In genomic region chr1:68558321-68559026, GRCh38 we compare ENCODE assay signal across 33 cellular contexts.
DNase-seq lines count a peak whose midpoint lies in the region; ATAC-seq, FAIRE-seq and TF ChIP-seq lines count a peak whose summit lies in the region.
"Had no signal": no experiment of that assay in that cellular context is flagged by ENCODE, and none has a peak within 500 bp of the region (broad histone marks: within the 10 kb centered on the region; RNA-seq: fewer than 3 reads in every experiment).

No MANE protein-coding gene starts in this region.

- intact Hi-C loops in activated CD4-positive, alpha-beta memory T cell treated with anti-CD3 and anti-CD28 coated beads for 36 hours (cut with micrococcal nuclease) = no loop called here

- peak; percentile 32 for DNase-seq in ELR (ENCODE audit: low read depth)
- peak; percentile 9 for DNase-seq in RWPE1 (ENCODE audit: low spot score)
- DNase-seq in GM12891 (ENCODE audit: insufficient read length, low spot score) = no peak
- DNase-seq in activated CD4-positive, alpha-beta memory T cell treated with anti-CD3 and anti-CD28 coated beads for 36 hours = no peak
- DNase-seq in activated naive CD4-positive, alpha-beta T cell treated with anti-CD3 and anti-CD28 coated beads, Interleukin-2, amount 10 ng/mL, durations not matched to agents 7 days and 5 days = no peak
- DNase-seq: activated CD4-positive, alpha-beta T cell treated with anti-CD3 and anti-CD28 coated beads for 1 hour; activated CD8-positive, alpha-beta T cell treated with anti-CD3 and anti-CD28 coated beads for 36 hours; activated naive CD8-positive, alpha-beta T cell treated with anti-CD3 and anti-CD28 coated beads, Interleukin-2, amount 10 ng/mL, durations not matched to agents 7 days and 5 days; activated T-cell treated with anti-CD3 and anti-CD28 coated beads for 4 hours; caudate nucleus; cortex of kidney; effector memory CD8-positive, alpha-beta T cell; foreskin melanocyte; GM23248; Kasumi-1; lower lobe of right lung; MV-4-11; natural killer cell; NCI-H146; NCI-H526 treated with DMSO at 0.1 percent for 48 hours; occipital lobe; psoas muscle; RPMI8226; stimulated activated naive CD4-positive, alpha-beta T cell had no signal

- CTCF ChIA-PET in RWPE1 (lab: Yijun Ruan, JAX) = no interaction called here
- CTCF ChIA-PET in activated CD4-positive, alpha-beta memory T cell treated with anti-CD3 and anti-CD28 coated beads for 36 hours (lab: Charles Lee) = no interaction called here
- CTCF ChIA-PET in activated naive CD4-positive, alpha-beta T cell treated with anti-CD3 and anti-CD28 coated beads, Interleukin-2, amount 10 ng/mL, durations not matched to agents 7 days and 5 days (lab: Charles Lee) = no interaction called here

- H3K27ac Mint-ChIP-seq in activated CD4-positive, alpha-beta memory T cell treated with anti-CD3 and anti-CD28 coated beads for 36 hours = no peak overlapping the region
- no peak overlapping the region for H3K27ac Mint-ChIP-seq in activated naive CD4-positive, alpha-beta T cell treated with anti-CD3 and anti-CD28 coated beads, Interleukin-2, amount 10 ng/mL, durations not matched to agents 7 days and 5 days
- H3K27ac Mint-ChIP-seq: activated CD8-positive, alpha-beta T cell treated with anti-CD3 and anti-CD28 coated beads for 36 hours; activated naive CD8-positive, alpha-beta T cell treated with anti-CD3 and anti-CD28 coated beads, Interleukin-2, amount 10 ng/mL, durations not matched to agents 7 days and 5 days; effector memory CD8-positive, alpha-beta T cell; natural killer cell had no signal

- TF ChIP-seq CTCF in RWPE1 (conservative IDR thresholded peaks at IDR 0.05; ENCODE audit: low read depth) = no peak

- POLR2A ChIA-PET in RWPE1 (lab: Yijun Ruan, JAX; ENCODE audit: low non-redundant PET) = no interaction called here
- POLR2A ChIA-PET in activated CD4-positive, alpha-beta memory T cell treated with anti-CD3 and anti-CD28 coated beads for 36 hours (lab: Charles Lee) = no interaction called here

- ATAC-seq in GM19035 (IDR thresholded peaks at IDR 0.05; ENCODE audit: unreplicated experiment) (peak; percentile 76), HG03342 (IDR thresholded peaks at IDR 0.05; ENCODE audit: unreplicated experiment) (peak; percentile 58), HG02763 (IDR thresholded peaks at IDR 0.05; ENCODE audit: unreplicated experiment) (no peak)
- ATAC-seq: activated CD8-positive, alpha-beta T cell treated with anti-CD3 and anti-CD28 coated beads for 36 hours; effector memory CD8-positive, alpha-beta T cell; HepG2; lower lobe of right lung; natural killer cell; psoas muscle had no signal

- peaks cover 14% of the 10 kb centered on the region for H3K9me3 Mint-ChIP-seq in activated CD4-positive, alpha-beta memory T cell treated with anti-CD3 and anti-CD28 coated beads for 36 hours
- peaks cover 3% of the 10 kb centered on the region for H3K9me3 Mint-ChIP-seq in activated naive CD4-positive, alpha-beta T cell treated with anti-CD3 and anti-CD28 coated beads, Interleukin-2, amount 10 ng/mL, durations not matched to agents 7 days and 5 days

- no peaks in the 10 kb centered on the region for H3K36me3 Mint-ChIP-seq in activated CD4-positive, alpha-beta memory T cell treated with anti-CD3 and anti-CD28 coated beads for 36 hours
- no peaks in the 10 kb centered on the region for H3K36me3 Mint-ChIP-seq in activated naive CD4-positive, alpha-beta T cell treated with anti-CD3 and anti-CD28 coated beads, Interleukin-2, amount 10 ng/mL, durations not matched to agents 7 days and 5 days
- H3K36me3 Mint-ChIP-seq: activated naive CD8-positive, alpha-beta T cell treated with anti-CD3 and anti-CD28 coated beads, Interleukin-2, amount 10 ng/mL, durations not matched to agents 7 days and 5 days had no signal

- no peak for TF ChIP-seq POLR2A in GM12891 (IDR thresholded peaks at IDR 0.05; ENCODE audit: low read depth, low read length)

- no peaks in the 10 kb centered on the region for H3K4me1 Mint-ChIP-seq in activated CD4-positive, alpha-beta memory T cell treated with anti-CD3 and anti-CD28 coated beads for 36 hours (ENCODE audit: low read depth)
- no peaks in the 10 kb centered on the region for H3K4me1 Mint-ChIP-seq in activated naive CD4-positive, alpha-beta T cell treated with anti-CD3 and anti-CD28 coated beads, Interleukin-2, amount 10 ng/mL, durations not matched to agents 7 days and 5 days
- H3K4me1 Mint-ChIP-seq: activated naive CD8-positive, alpha-beta T cell treated with anti-CD3 and anti-CD28 coated beads, Interleukin-2, amount 10 ng/mL, durations not matched to agents 7 days and 5 days; natural killer cell had no signal

- no peak for FAIRE-seq in GM12891 (lab: Jason Lieb, UNC)
- FAIRE-seq: GM12892, HepG2, TTC549 had no signal

- no peak overlapping the region for H3K4me3 Mint-ChIP-seq in activated CD4-positive, alpha-beta memory T cell treated with anti-CD3 and anti-CD28 coated beads for 36 hours
- H3K4me3 Mint-ChIP-seq in activated naive CD4-positive, alpha-beta T cell treated with anti-CD3 and anti-CD28 coated beads, Interleukin-2, amount 10 ng/mL, durations not matched to agents 7 days and 5 days = no peak overlapping the region
- H3K4me3 Mint-ChIP-seq: activated CD8-positive, alpha-beta T cell treated with anti-CD3 and anti-CD28 coated beads for 36 hours; activated naive CD8-positive, alpha-beta T cell treated with anti-CD3 and anti-CD28 coated beads, Interleukin-2, amount 10 ng/mL, durations not matched to agents 7 days and 5 days; effector memory CD8-positive, alpha-beta T cell; natural killer cell had no signal

- H3K27ac ChIP-seq in RWPE1 = no peak overlapping the region
- H3K27ac ChIP-seq: ascending aorta, BLaER1, GM23248, lower lobe of right lung, psoas muscle, suprapubic skin had no signal

- no peaks in the 10 kb centered on the region for H3K27me3 Mint-ChIP-seq in activated CD4-positive, alpha-beta memory T cell treated with anti-CD3 and anti-CD28 coated beads for 36 hours
- H3K27me3 Mint-ChIP-seq in activated naive CD4-positive, alpha-beta T cell treated with anti-CD3 and anti-CD28 coated beads, Interleukin-2, amount 10 ng/mL, durations not matched to agents 7 days and 5 days = no peaks in the 10 kb centered on the region
- H3K27me3 Mint-ChIP-seq: activated CD8-positive, alpha-beta T cell treated with anti-CD3 and anti-CD28 coated beads for 36 hours; activated naive CD8-positive, alpha-beta T cell treated with anti-CD3 and anti-CD28 coated beads, Interleukin-2, amount 10 ng/mL, durations not matched to agents 7 days and 5 days; effector memory CD8-positive, alpha-beta T cell had no signal

TF ChIP-seq in GM12891, 5 proteins besides CTCF, POLR2A, EP300 and RAD21:
- TF ChIP-seq SPI1 (IDR thresholded peaks at IDR 0.05; ENCODE audit: low read depth, low read length) (no peak), POLR2AphosphoS5 (IDR thresholded peaks at IDR 0.05; ENCODE audit: low read depth, low read length) (no peak), POU2F2 (IDR thresholded peaks at IDR 0.05; ENCODE audit: low read depth, low read length) (no peak), PAX5 (IDR thresholded peaks at IDR 0.05; ENCODE audit: insufficient read depth, low read length, severe bottlenecking) (no peak)
TF ChIP-seq in GM12891: peak in this region for 0.

Comparison
In these comparisons a context has a peak if more than half of its experiments do, and no peak if none do; other contexts are left out.
1. DNase-seq: peak in ELR (single experiment) and RWPE1 (single experiment); none in GM12891 (single experiment), activated CD4-positive, alpha-beta memory T cell treated with anti-CD3 and anti-CD28 coated beads for 36 hours (single experiment) and activated naive CD4-positive, alpha-beta T cell treated with anti-CD3 and anti-CD28 coated beads, Interleukin-2, amount 10 ng/mL, durations not matched to agents 7 days and 5 days (single experiment).